In genomic region chr11:36265793-36266628, GRCh38 we compare ENCODE assay signal across 8 cellular contexts. TPM values are rescaled to one million over a fixed set of nuclear protein-coding genes. Genes with fewer than 3 reads are reported as not detected.
DNase-seq lines count a peak whose midpoint lies in the region; ATAC-seq lines count a peak whose summit lies in the region.

No MANE protein-coding gene starts in this region.

- H2BK15ac ChIP-seq in mesenchymal stem cell (ENCODE audit: low read depth, poor library complexity, severe bottlenecking), result no peak overlapping the region

- H3K27ac ChIP-seq in mesenchymal stem cell (ENCODE audit: low read length, poor library complexity, severe bottlenecking), result no peak overlapping the region

- H3K9ac ChIP-seq in mesenchymal stem cell (ENCODE audit: low read length), result no peak overlapping the region

- peaks cover 5 to 10% of the 10 kb centered on the region in 2 experiments for H3K36me3 ChIP-seq in mesenchymal stem cell (ENCODE audit: control insufficient read depth in 1 of 2, insufficient read depth in 2 of 2, low read depth in 1 of 2, low read length in 2 of 2)

- no peak overlapping the region for H2AFZ ChIP-seq in mesenchymal stem cell (ENCODE audit: low read depth, low read length)

- intact Hi-C loops in activated CD4-positive, alpha-beta T cell treated with anti-CD3 and anti-CD28 coated beads, Interleukin-2, amount 10 ng/mL, durations not matched to agents 24 days and 14 days (cut with micrococcal nuclease), result loop anchor here (1.0 to 5.0 kb wide), 3 partner anchors 224 to 650 kb away; no protein-coding TSS in a partner anchor

- H3K27me3 ChIP-seq in mesenchymal stem cell (ENCODE audit: control insufficient read depth in 1 of 2, insufficient read depth in 1 of 2, low read length in 2 of 2), result peaks cover 5 to 32% of the 10 kb centered on the region in 2 experiments

- no peak overlapping the region for H3K23ac ChIP-seq in mesenchymal stem cell (ENCODE audit: low read length in 2 of 2)

- no peak overlapping the region for H2BK5ac ChIP-seq in mesenchymal stem cell (ENCODE audit: low read depth, low read length, poor library complexity, severe bottlenecking)

- H3K4me1 Mint-ChIP-seq in activated CD4-positive, alpha-beta T cell treated with anti-CD3 and anti-CD28 coated beads, Interleukin-2, amount 10 ng/mL, durations not matched to agents 24 days and 14 days, result peaks cover 3% of the 10 kb centered on the region
- H3K4me1 Mint-ChIP-seq in stimulated activated naive B cell treated with anti-CD40 and anti-IgM and Interleukin-4, amounts not matched to agents 10 μg/mL and 1 μg/mL and 100 μg/mL, for 72 hours, result no peaks in the 10 kb centered on the region

- DNase-seq in NK-92 treated with Interleukin-12 subunit alpha and Interleukin-12 subunit beta, amount 100 ng/mL, for 24 hours (lab: John Stamatoyannopoulos, UW), result peak; percentile 11
- DNase-seq in NK-92 (lab: John Stamatoyannopoulos, UW; ENCODE audit: unreplicated experiment) (no peak), NCI-H2171 (lab: John Stamatoyannopoulos, UW) (peak; percentile 81), ecto neural progenitor cell (ENCODE audit: low spot score) (peak; percentile 83), mesenchymal stem cell (peak; percentile 47)
- DNase-seq in activated CD4-positive, alpha-beta T cell treated with anti-CD3 and anti-CD28 coated beads, Interleukin-2, amount 10 ng/mL, durations not matched to agents 24 days and 14 days, result peak; percentile 84
- peak; percentile 34 for DNase-seq in stimulated activated naive B cell treated with anti-CD40 and anti-IgM and Interleukin-4, amounts not matched to agents 10 μg/mL and 1 μg/mL and 100 μg/mL, for 72 hours

- H2BK120ac ChIP-seq in mesenchymal stem cell (ENCODE audit: low read depth, low read length), result no peak overlapping the region

- no peaks in the 10 kb centered on the region for H3K79me1 ChIP-seq in mesenchymal stem cell (replicated peaks; ENCODE audit: low read length, poor library complexity, severe bottlenecking)

- no peaks in the 10 kb centered on the region for H3K36me3 Mint-ChIP-seq in activated CD4-positive, alpha-beta T cell treated with anti-CD3 and anti-CD28 coated beads, Interleukin-2, amount 10 ng/mL, durations not matched to agents 24 days and 14 days (ENCODE audit: low read depth)
- H3K36me3 Mint-ChIP-seq in stimulated activated naive B cell treated with anti-CD40 and anti-IgM and Interleukin-4, amounts not matched to agents 10 μg/mL and 1 μg/mL and 100 μg/mL, for 72 hours, result peaks cover 2 to 9% of the 10 kb centered on the region in 2 donors

- peaks cover 4% of the 10 kb centered on the region for H3K27me3 Mint-ChIP-seq in activated CD4-positive, alpha-beta T cell treated with anti-CD3 and anti-CD28 coated beads, Interleukin-2, amount 10 ng/mL, durations not matched to agents 24 days and 14 days
- peaks cover 10 to 18% of the 10 kb centered on the region in 2 donors for H3K27me3 Mint-ChIP-seq in stimulated activated naive B cell treated with anti-CD40 and anti-IgM and Interleukin-4, amounts not matched to agents 10 μg/mL and 1 μg/mL and 100 μg/mL, for 72 hours

- ATAC-seq in HG02885 (IDR thresholded peaks at IDR 0.05; ENCODE audit: poor library complexity, unreplicated experiment), result peak; percentile 85
- peak; percentile 83 for ATAC-seq in stimulated activated naive B cell treated with anti-CD40 and anti-IgM and Interleukin-4, amounts not matched to agents 10 μg/mL and 1 μg/mL and 100 μg/mL, for 72 hours (replicated peaks)

- H3K4me1 ChIP-seq in mesenchymal stem cell (ENCODE audit: control insufficient read depth, insufficient read depth, low read depth, low read length), result no peaks in the 10 kb centered on the region

- H3K18ac ChIP-seq in mesenchymal stem cell (ENCODE audit: low read depth in 1 of 2, low read length in 2 of 2), result no peak overlapping the region

- H3K4me3 ChIP-seq in mesenchymal stem cell (ENCODE audit: insufficient read depth in 1 of 2, low read depth in 1 of 2, low read length in 2 of 2), result no peak overlapping the region

- H3K4me2 ChIP-seq in mesenchymal stem cell (ENCODE audit: low read length, poor library complexity, severe bottlenecking), result no peak overlapping the region

- no peak overlapping the region for H4K91ac ChIP-seq in mesenchymal stem cell (ENCODE audit: low read length)

- no peaks in the 10 kb centered on the region for H3K9me3 ChIP-seq in mesenchymal stem cell (ENCODE audit: control insufficient read depth, low read length)

- no peak overlapping the region for H3K4me3 Mint-ChIP-seq in activated CD4-positive, alpha-beta T cell treated with anti-CD3 and anti-CD28 coated beads, Interleukin-2, amount 10 ng/mL, durations not matched to agents 24 days and 14 days
- no peak overlapping the region for H3K4me3 Mint-ChIP-seq in stimulated activated naive B cell treated with anti-CD40 and anti-IgM and Interleukin-4, amounts not matched to agents 10 μg/mL and 1 μg/mL and 100 μg/mL, for 72 hours

- H3K9me3 Mint-ChIP-seq in activated CD4-positive, alpha-beta T cell treated with anti-CD3 and anti-CD28 coated beads, Interleukin-2, amount 10 ng/mL, durations not matched to agents 24 days and 14 days, result no peaks in the 10 kb centered on the region
- H3K9me3 Mint-ChIP-seq in stimulated activated naive B cell treated with anti-CD40 and anti-IgM and Interleukin-4, amounts not matched to agents 10 μg/mL and 1 μg/mL and 100 μg/mL, for 72 hours, result no peaks in the 10 kb centered on the region

- 31% methylated on average over 12 of the region's 13 CpGs for WGBS in mesenchymal stem cell

- H3K14ac ChIP-seq in mesenchymal stem cell (ENCODE audit: low read length in 2 of 2), result no peak overlapping the region

- no peak overlapping the region for H2BK12ac ChIP-seq in mesenchymal stem cell (ENCODE audit: low read length in 2 of 2)

- no peak overlapping the region for H2AK5ac ChIP-seq in mesenchymal stem cell (ENCODE audit: low read length, severe bottlenecking)

- H3K27ac Mint-ChIP-seq in activated CD4-positive, alpha-beta T cell treated with anti-CD3 and anti-CD28 coated beads, Interleukin-2, amount 10 ng/mL, durations not matched to agents 24 days and 14 days, result no peak overlapping the region
- no peak overlapping the region for H3K27ac Mint-ChIP-seq in stimulated activated naive B cell treated with anti-CD40 and anti-IgM and Interleukin-4, amounts not matched to agents 10 μg/mL and 1 μg/mL and 100 μg/mL, for 72 hours

- no peak overlapping the region for H4K8ac ChIP-seq in mesenchymal stem cell (ENCODE audit: low read length)

- H3K4ac ChIP-seq in mesenchymal stem cell (ENCODE audit: low read depth in 1 of 2, low read length in 2 of 2), result no peak overlapping the region

RNA-seq across cellular contexts. Expression of gene COMMD9, which starts 23.2 kb away (rescaled TPM):
- 39.0 and 42.3 TPM in 2 replicates for total RNA-seq in activated CD4-positive, alpha-beta T cell treated with anti-CD3 and anti-CD28 coated beads, Interleukin-2, amount 10 ng/mL, durations not matched to agents 24 days and 14 days
- 63.0 TPM for polyA plus RNA-seq in mesenchymal stem cell (2013, experiment 1 of 2)
- 75.3 TPM for polyA plus RNA-seq in mesenchymal stem cell (2013, experiment 2 of 2)

RNA-seq across cellular contexts. Expression of gene PRR5L, which starts 30.1 kb away (rescaled TPM):
- 52.3 and 54.5 TPM in 2 replicates for total RNA-seq in activated CD4-positive, alpha-beta T cell treated with anti-CD3 and anti-CD28 coated beads, Interleukin-2, amount 10 ng/mL, durations not matched to agents 24 days and 14 days
- polyA plus RNA-seq in mesenchymal stem cell (2013, experiment 1 of 2), result 4.9 TPM
- 5.7 TPM for polyA plus RNA-seq in mesenchymal stem cell (2013, experiment 2 of 2)
